In genomic region chr11:64713031-64713780, GRCh38 we compare ENCODE assay signal across 9 cellular contexts. TPM values are rescaled to one million over a fixed set of nuclear protein-coding genes. Genes with fewer than 3 reads are reported as not detected.
DNase-seq lines count a peak whose midpoint lies in the region; ATAC-seq and TF ChIP-seq lines count a peak whose summit lies in the region.
"Had no signal": no experiment of that assay in that cellular context is flagged by ENCODE, and none has a peak within 500 bp of the region (broad histone marks: within the 10 kb centered on the region; RNA-seq: fewer than 3 reads in every experiment).

No MANE protein-coding gene starts in this region.

- H3K4me3 ChIP-seq in RWPE2 (ENCODE audit: severe bottlenecking) (no peak overlapping the region), fibroblast of villous mesenchyme (ENCODE audit: low read depth, low read length) (no peak overlapping the region)

- no peaks in the 10 kb centered on the region for H3K9me3 ChIP-seq in RWPE2 (ENCODE audit: severe bottlenecking)

- DNase-seq in NCI-H2196 (lab: John Stamatoyannopoulos, UW; ENCODE audit: unreplicated experiment) (peak; percentile 55), NCI-H2196 treated with DMSO at 0.1 percent for 48 hours (lab: John Stamatoyannopoulos, UW; ENCODE audit: unreplicated experiment) (no peak), RWPE2 (ENCODE audit: low spot score) (no peak), fibroblast of villous mesenchyme (ENCODE audit: low read depth) (peak; percentile 58), retina (peak; percentile 61)
- DNase-seq in effector CD8-positive, alpha-beta T cell (lab: John Stamatoyannopoulos, UW): no peak
- no peak for DNase-seq in stimulated activated CD4-positive, alpha-beta T cell treated with anti-CD3 and anti-CD28 coated beads, Interleukin-2, amount 100 ng/mL, for 48 hours
- DNase-seq: Kasumi-1 had no signal

- no peaks in the 10 kb centered on the region for H3K36me3 ChIP-seq in RWPE2 (ENCODE audit: low read depth)

- no peak overlapping the region for H3K27ac ChIP-seq in RWPE2 (ENCODE audit: poor library complexity, severe bottlenecking)

- ATAC-seq in RWPE2 (ENCODE audit: low read depth) (peak; percentile 56), GM19455 (IDR thresholded peaks at IDR 0.05; ENCODE audit: unreplicated experiment) (no peak)

- H3K4me1 ChIP-seq in RWPE2 (ENCODE audit: insufficient read depth, poor library complexity, severe bottlenecking): no peaks in the 10 kb centered on the region

- TF ChIP-seq CTCF in RWPE2 (IDR thresholded peaks at IDR 0.05; ENCODE audit: poor library complexity, severe bottlenecking) (no peak), fibroblast of villous mesenchyme (IDR thresholded peaks at IDR 0.05; ENCODE audit: insufficient read depth, low read depth, low read length) (no peak)

- peaks cover 46% of the 10 kb centered on the region for H3K27me3 ChIP-seq in RWPE2 (ENCODE audit: insufficient read depth, poor library complexity, severe bottlenecking)

RNA-seq across cellular contexts. Expression of gene NRXN2, which starts 9.8 kb away (rescaled TPM):
- total RNA-seq in fibroblast of villous mesenchyme: 2.6 and 5.2 TPM in 2 replicates

RNA-seq across cellular contexts. Expression of gene RASGRP2, which starts 30.7 kb away (rescaled TPM):
- 10.3 and 12.5 TPM in 2 replicates for total RNA-seq in fibroblast of villous mesenchyme

RNA-seq across cellular contexts. Expression of gene PYGM, which starts 46.6 kb away (rescaled TPM):
- total RNA-seq in fibroblast of villous mesenchyme: 0.64 and 1.7 TPM in 2 replicates

Comparison
In these comparisons a context has a peak if more than half of its experiments do, and no peak if none do; other contexts are left out.
1. DNase-seq: peak in NCI-H2196 (single experiment), fibroblast of villous mesenchyme (single experiment) and retina (single experiment); none in NCI-H2196 treated with DMSO at 0.1 percent for 48 hours (single experiment), RWPE2 (single experiment), effector CD8-positive, alpha-beta T cell (single experiment) and stimulated activated CD4-positive, alpha-beta T cell treated with anti-CD3 and anti-CD28 coated beads, Interleukin-2, amount 100 ng/mL, for 48 hours (0 of 2).